8 cellular contexts compared by ENCODE assay signal in the genomic region with DNA sequence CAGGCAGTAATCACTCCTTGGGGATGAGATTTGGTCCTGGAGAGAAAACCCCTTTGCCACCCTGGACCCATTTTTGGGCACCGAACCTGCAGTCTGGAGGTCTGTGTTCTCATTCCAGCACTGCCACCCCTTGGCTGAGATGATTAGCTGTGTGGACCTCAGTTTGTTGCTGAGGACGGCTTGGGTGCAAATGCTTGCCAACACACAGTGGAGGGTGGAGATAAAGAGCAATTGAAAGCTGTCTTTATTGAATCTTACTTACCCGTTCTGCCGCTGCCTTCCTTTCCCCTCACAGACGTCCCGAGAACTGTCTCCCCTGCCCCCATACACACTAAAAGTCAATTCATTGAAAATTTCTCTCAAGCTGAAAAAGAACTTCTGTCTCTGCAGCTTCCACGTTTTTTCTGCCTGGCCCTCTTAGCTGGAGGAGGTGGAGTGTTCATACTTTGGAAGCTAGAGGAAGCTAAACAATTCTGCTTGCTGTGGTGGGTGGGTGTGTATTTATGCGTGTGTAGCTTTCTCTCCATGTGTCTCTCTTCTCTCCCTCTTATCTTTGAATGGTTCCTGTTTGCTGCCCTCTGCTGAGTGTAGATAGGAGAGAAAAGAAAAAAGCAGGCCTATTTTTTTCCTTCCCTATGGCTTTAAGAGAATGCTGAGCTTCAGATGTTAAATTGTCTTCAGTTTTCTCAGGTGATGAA. TPM values are rescaled to one million over a fixed set of nuclear protein-coding genes. Genes with fewer than 3 reads are reported as not detected.
A peak's percentile ranks its signal among the peaks of the same experiment; 100 is the strongest.
DNase-seq lines count a peak whose midpoint lies in the region; ATAC-seq and TF ChIP-seq lines count a peak whose summit lies in the region.

No MANE protein-coding gene starts in this region.

- POLR2A ChIA-PET in naive thymus-derived CD4-positive, alpha-beta T cell (lab: Charles Lee): interaction anchor here (0.6 to 4.1 kb wide), 5 partner anchors 8 to 158 kb away, joined by 3 to 16 read pairs (median 4); partner anchors contain the start of genes FAM114A2, GALNT10 and MFAP3

- H3K27ac ChIP-seq in coronary artery (peak overlapping the region in 1 of 2 donors; percentile 7), Peyer's patch (peak overlapping the region in 2 of 4 donors; percentile 68 to 77)
- H3K27ac ChIP-seq in naive thymus-derived CD4-positive, alpha-beta T cell (ENCODE audit: low read depth, low read length): peak overlapping the region; percentile 0

- no peak overlapping the region for H3K4me3 Mint-ChIP-seq in activated naive CD4-positive, alpha-beta T cell treated with anti-CD3 and anti-CD28 coated beads for 36 hours
- H3K4me3 Mint-ChIP-seq in naive thymus-derived CD4-positive, alpha-beta T cell: peak overlapping the region; percentile 1 to 84 (median 58)

- no peaks in the 10 kb centered on the region for H3K27me3 ChIP-seq in naive thymus-derived CD4-positive, alpha-beta T cell (ENCODE audit: control insufficient read depth in 2 of 2, insufficient read depth in 2 of 2, low read length in 2 of 2)
- H3K27me3 ChIP-seq in Peyer's patch: no peaks in the 10 kb centered on the region

- H3K27ac Mint-ChIP-seq in activated naive CD4-positive, alpha-beta T cell treated with anti-CD3 and anti-CD28 coated beads for 36 hours: peak overlapping the region; percentile 86
- H3K27ac Mint-ChIP-seq in naive thymus-derived CD4-positive, alpha-beta T cell: peak overlapping the region; percentile 27 to 97 (median 76)

- H3K36me3 ChIP-seq in naive thymus-derived CD4-positive, alpha-beta T cell (ENCODE audit: control insufficient read depth in 2 of 3, insufficient read depth in 3 of 3, low read length in 3 of 3): no peaks in the 10 kb centered on the region
- no peaks in the 10 kb centered on the region for H3K36me3 ChIP-seq in Peyer's patch

- no peaks in the 10 kb centered on the region for H3K9me3 ChIP-seq in naive thymus-derived CD4-positive, alpha-beta T cell (ENCODE audit: control insufficient read depth in 2 of 3, low read length in 3 of 3)
- H3K9me3 ChIP-seq in Peyer's patch: no peaks in the 10 kb centered on the region

- peak overlapping the region; percentile 9 for H3K4me3 ChIP-seq in coronary artery
- H3K4me3 ChIP-seq in naive thymus-derived CD4-positive, alpha-beta T cell (ENCODE audit: low read length): no peak overlapping the region
- no peak overlapping the region for H3K4me3 ChIP-seq in Peyer's patch

- no peaks in the 10 kb centered on the region for H3K27me3 Mint-ChIP-seq in activated naive CD4-positive, alpha-beta T cell treated with anti-CD3 and anti-CD28 coated beads for 36 hours (ENCODE audit: low read depth)
- H3K27me3 Mint-ChIP-seq in naive thymus-derived CD4-positive, alpha-beta T cell: no peaks in the 10 kb centered on the region

- peaks cover 28 to 29% of the 10 kb centered on the region in 2 donors for H3K4me1 ChIP-seq in naive thymus-derived CD4-positive, alpha-beta T cell (ENCODE audit: control insufficient read depth in 2 of 2, insufficient read depth in 2 of 2, low read length in 2 of 2)
- peaks cover 0 to 33% (median 3%) of the 10 kb centered on the region in 4 donors for H3K4me1 ChIP-seq in Peyer's patch

- intact Hi-C loops in activated naive CD4-positive, alpha-beta T cell treated with anti-CD3 and anti-CD28 coated beads for 36 hours (cut with micrococcal nuclease): no loop called here
- intact Hi-C loops in naive thymus-derived CD4-positive, alpha-beta T cell (cut with micrococcal nuclease): loop anchor here (1.0 to 10.0 kb wide), 5 partner anchors 40 to 748 kb away; partner anchors contain the start of genes CNOT8 (in 1 of the 2), FAXDC2 (in 1 of the 2) and MRPL22 (in 1 of the 2)

- no peak for TF ChIP-seq POLR2A in Peyer's patch (IDR thresholded peaks at IDR 0.05)

- TF ChIP-seq CTCF in coronary artery (IDR thresholded peaks at IDR 0.05): no peak
- TF ChIP-seq CTCF in Peyer's patch (IDR thresholded peaks at IDR 0.05): peak in 3 of 6 experiments; percentile 30 to 49 (median 32)

- CTCF ChIA-PET in activated naive CD4-positive, alpha-beta T cell treated with anti-CD3 and anti-CD28 coated beads for 36 hours (lab: Charles Lee): interaction anchor here (0.6 to 3.4 kb wide), 17 partner anchors 10 to 495 kb away, joined by 3 to 17 read pairs (median 3); no protein-coding TSS in a partner anchor
- CTCF ChIA-PET in naive thymus-derived CD4-positive, alpha-beta T cell (lab: Charles Lee): interaction anchor here (0.6 to 2.9 kb wide), 13 partner anchors 8 to 159 kb away, joined by 3 to 20 read pairs (median 3); partner anchors contain the start of genes FAM114A2 and MFAP3

- peaks cover 34% of the 10 kb centered on the region for H3K36me3 Mint-ChIP-seq in activated naive CD4-positive, alpha-beta T cell treated with anti-CD3 and anti-CD28 coated beads for 36 hours (ENCODE audit: low read depth)
- peaks cover 0 to 31% (median 4%) of the 10 kb centered on the region in 5 donors for H3K36me3 Mint-ChIP-seq in naive thymus-derived CD4-positive, alpha-beta T cell

- ATAC-seq in naive thymus-derived CD4-positive, alpha-beta T cell: peak; percentile 65
- no peak for ATAC-seq in HG03457 (IDR thresholded peaks at IDR 0.05; ENCODE audit: unreplicated experiment)

- DNase-seq in activated naive CD4-positive, alpha-beta T cell treated with anti-CD3 and anti-CD28 coated beads for 36 hours: no peak
- no peak for DNase-seq in activated naive CD4-positive, alpha-beta T cell treated with Interleukin-2 at 50 U/mL for 16 hours
- DNase-seq in NCI-H345 (lab: John Stamatoyannopoulos, UW): peak; percentile 67
- DNase-seq in coronary artery (ENCODE audit: low spot score): no peak
- DNase-seq in naive thymus-derived CD4-positive, alpha-beta T cell: peak in 2 of 9 donors; percentile 19 to 27
- DNase-seq in Peyer's patch: no peak
- DNase-seq in D341Med (ENCODE audit: low spot score): no peak

- H3K4me1 Mint-ChIP-seq in activated naive CD4-positive, alpha-beta T cell treated with anti-CD3 and anti-CD28 coated beads for 36 hours (ENCODE audit: low read depth): peaks cover 67% of the 10 kb centered on the region
- peaks cover 43 to 78% (median 49%) of the 10 kb centered on the region in 7 donors for H3K4me1 Mint-ChIP-seq in naive thymus-derived CD4-positive, alpha-beta T cell

- no peaks in the 10 kb centered on the region for H3K9me3 Mint-ChIP-seq in activated naive CD4-positive, alpha-beta T cell treated with anti-CD3 and anti-CD28 coated beads for 36 hours
- no peaks in the 10 kb centered on the region for H3K9me3 Mint-ChIP-seq in naive thymus-derived CD4-positive, alpha-beta T cell

RNA-seq across cellular contexts. Expression of gene GALNT10, which starts 6.6 kb away (rescaled TPM):
- 10 to 100 TPM; 41.2 to 42.8 TPM for total RNA-seq in activated naive CD4-positive, alpha-beta T cell treated with anti-CD3 and anti-CD28 coated beads for 36 hours
- 10 to 100 TPM; 16.1 to 56.4 (median 27.1) TPM for total RNA-seq in naive thymus-derived CD4-positive, alpha-beta T cell
- polyA plus RNA-seq in naive thymus-derived CD4-positive, alpha-beta T cell: 1 to 10 TPM; 6.2 to 8.7 TPM
- total RNA-seq in Peyer's patch: 10 to 100 TPM; 35.9 to 59.4 (median 46.8) TPM
